9 cellular contexts compared by ENCODE assay signal in the genomic region with DNA sequence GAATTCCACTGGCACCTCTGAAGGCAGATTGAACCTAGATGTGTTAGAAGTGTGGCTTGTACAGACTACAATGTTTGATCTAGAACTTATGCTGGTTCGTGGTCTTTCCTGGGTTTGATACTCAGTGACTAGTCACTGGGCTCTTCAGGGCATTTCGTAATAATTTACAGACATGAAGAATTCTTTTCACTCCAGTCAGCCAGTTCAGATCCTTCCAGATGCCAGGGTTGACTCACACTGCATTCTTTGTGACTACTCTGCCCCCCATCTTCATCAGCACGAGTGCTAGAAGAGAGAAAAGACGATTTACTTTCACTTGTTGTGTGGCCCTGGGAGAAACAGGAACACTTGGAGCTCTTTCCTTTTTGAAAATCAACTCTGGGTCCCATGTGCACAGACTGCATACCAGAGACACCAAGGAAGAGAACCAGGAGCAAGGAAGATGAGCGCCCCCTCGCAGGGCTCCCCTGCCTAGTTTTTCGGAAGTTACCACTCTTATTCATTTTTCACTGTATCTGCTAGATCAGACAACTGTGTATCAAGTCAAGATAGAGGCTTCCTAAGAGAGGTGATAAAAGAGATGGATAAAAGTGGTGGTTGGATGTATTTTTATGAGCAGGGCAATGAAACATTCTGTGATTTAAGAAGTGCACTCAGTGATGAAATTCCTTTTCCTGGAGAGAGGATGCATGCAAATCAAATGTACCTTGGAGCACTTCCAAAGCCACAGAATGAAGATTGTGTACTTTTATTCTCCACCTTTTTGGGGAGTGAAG. TPM values are rescaled to one million over a fixed set of nuclear protein-coding genes. Genes with fewer than 3 reads are reported as not detected.
A peak's percentile ranks its signal among the peaks of the same experiment; 100 is the strongest.
DNase-seq lines count a peak whose midpoint lies in the region; ATAC-seq lines count a peak whose summit lies in the region.
"Had no signal": no experiment of that assay in that cellular context is flagged by ENCODE, and none has a peak within 500 bp of the region (broad histone marks: within the 10 kb centered on the region; RNA-seq: fewer than 3 reads in every experiment).

No MANE protein-coding gene starts in this region.

- no peaks in the 10 kb centered on the region for H3K9me3 ChIP-seq in mesodermal cell (ENCODE audit: control insufficient read depth, low read length)

- H3K4me3 ChIP-seq in mesodermal cell (ENCODE audit: extremely low read depth, insufficient read depth, low read length, poor library complexity, severe bottlenecking) = no peak overlapping the region

- peaks cover 33% of the 10 kb centered on the region for H3K4me1 ChIP-seq in mesodermal cell (ENCODE audit: control insufficient read depth, insufficient read depth, low read length, poor library complexity, severe bottlenecking)

- peak overlapping the region; percentile 7 for H3K27ac ChIP-seq in cingulate gyrus (ENCODE audit: low read depth, low read length)
- H3K27ac ChIP-seq in mesodermal cell (ENCODE audit: low read depth, low read length, severe bottlenecking) = peak overlapping the region; percentile 91

- ATAC-seq in GM19395 (IDR thresholded peaks at IDR 0.05; ENCODE audit: unreplicated experiment) = no peak

- H3K36me3 ChIP-seq in mesodermal cell (ENCODE audit: control insufficient read depth, insufficient read depth, low read length) = no peaks in the 10 kb centered on the region

- WGBS in mesodermal cell (ENCODE audit: insufficient coverage in 2 of 2), 2 experiments = 50 to 88% methylated on average over 1 to 2 of the region's 7 CpGs

- DNase-seq in ACHN (peak; percentile 98), LHCN-M2 (ENCODE audit: low read depth) (peak; percentile 99), NCI-H1436 (lab: John Stamatoyannopoulos, UW) (no peak), NCI-H2227 (lab: John Stamatoyannopoulos, UW; ENCODE audit: unreplicated experiment) (no peak), NAMALWA (ENCODE audit: low spot score) (no peak)
- DNase-seq: NCI-H1092 had no signal

- in situ Hi-C loops in ACHN (cut with HindIII; ENCODE audit: low pct_ligation_motif_present, low pct_unique_long_range_greater_than_20kb, low sequenced_read_pairs) = no loop called here

RNA-seq across cellular contexts. Expression of gene EVL, which starts 33.5 kb away (rescaled TPM):
- total RNA-seq in LHCN-M2 (2014; rRNA removed) = 24.1 and 169 TPM in 2 replicates
- 23.0 TPM for polyA plus RNA-seq in LHCN-M2 (2012)
- 91.1 TPM for polyA plus RNA-seq in mesodermal cell (2013, experiment 1 of 2)
- 91.0 TPM for polyA plus RNA-seq in mesodermal cell (2013, experiment 2 of 2)

Comparison
In these comparisons a context has a peak if more than half of its experiments do, and no peak if none do; other contexts are left out.
1. DNase-seq: peak in ACHN (single experiment) and LHCN-M2 (single experiment); none in NCI-H1436 (single experiment), NCI-H2227 (single experiment) and NAMALWA (single experiment).